In genomic region chr2:15639323-15640251, GRCh38 we compare ENCODE assay signal across 19 cellular contexts.
"Had no signal": no experiment of that assay in that cellular context is flagged by ENCODE, and none has a peak within 500 bp of the region (broad histone marks: within the 10 kb centered on the region; RNA-seq: fewer than 3 reads in every experiment).

No MANE protein-coding gene starts in this region.

- H3K4me3 ChIP-seq: ascending aorta, esophagus muscularis mucosa, heart left ventricle, spleen, upper lobe of left lung had no signal

- H3K27me3 Mint-ChIP-seq: activated naive CD8-positive, alpha-beta T cell; dendritic cell treated with granulocyte-macrophage colony-stimulating factor and Interleukin-4, amounts not matched to agents 40 ng/mL and 50 ng/mL, for 4 days; natural killer cell treated with Interleukin-12 subunit alpha and Interleukin-12 subunit beta and Interleukin-15 and Interleukin-18, amount 100 ng/mL, for 72 hours had no signal

- H3K27ac ChIP-seq: esophagus muscularis mucosa, foreskin keratinocyte, spleen, upper lobe of left lung had no signal

- H3K9me3 ChIP-seq: ascending aorta, esophagus muscularis mucosa, upper lobe of left lung had no signal

- H3K27ac Mint-ChIP-seq: activated naive CD8-positive, alpha-beta T cell; dendritic cell treated with granulocyte-macrophage colony-stimulating factor and Interleukin-4, amounts not matched to agents 40 ng/mL and 50 ng/mL, for 4 days; endodermal cell had no signal

- ATAC-seq: natural killer cell treated with Interleukin-12 subunit alpha and Interleukin-12 subunit beta and Interleukin-15 and Interleukin-18, amount 100 ng/mL, for 72 hours had no signal

- H3K4me3 Mint-ChIP-seq: activated naive CD8-positive, alpha-beta T cell; dendritic cell treated with granulocyte-macrophage colony-stimulating factor and Interleukin-4, amounts not matched to agents 40 ng/mL and 50 ng/mL, for 4 days; endodermal cell; natural killer cell treated with Interleukin-12 subunit alpha and Interleukin-12 subunit beta and Interleukin-15 and Interleukin-18, amount 100 ng/mL, for 72 hours had no signal

- DNase-seq: activated CD4-positive, alpha-beta T cell treated with anti-CD3 and anti-CD28 coated beads for 4 hours; activated CD4-positive, alpha-beta T cell treated with anti-CD3 and anti-CD28 coated beads, Interleukin-2, amount 50 U/mL, for 4 hours; activated CD8-positive, alpha-beta memory T cell treated with anti-CD3 and anti-CD28 coated beads for 24 hours; activated effector memory CD4-positive, alpha-beta T cell treated with Interleukin-2 at 50 U/mL for 16 hours; activated naive CD4-positive, alpha-beta T cell treated with Interleukin-2 at 50 U/mL for 16 hours; central memory CD4-positive, alpha-beta T cell; endodermal cell; right cardiac atrium; spleen; stimulated activated CD4-positive, alpha-beta T cell treated with anti-CD3 and anti-CD28 coated beads, Interleukin-2, amount 100 ng/mL, for 48 hours; stimulated activated naive CD4-positive, alpha-beta T cell treated with Interleukin-2 at 50 U/mL for 16 hours; upper lobe of left lung had no signal

- H3K27me3 ChIP-seq: ascending aorta, esophagus muscularis mucosa, foreskin keratinocyte, heart left ventricle, spleen, upper lobe of left lung had no signal
